In the genomic region with DNA sequence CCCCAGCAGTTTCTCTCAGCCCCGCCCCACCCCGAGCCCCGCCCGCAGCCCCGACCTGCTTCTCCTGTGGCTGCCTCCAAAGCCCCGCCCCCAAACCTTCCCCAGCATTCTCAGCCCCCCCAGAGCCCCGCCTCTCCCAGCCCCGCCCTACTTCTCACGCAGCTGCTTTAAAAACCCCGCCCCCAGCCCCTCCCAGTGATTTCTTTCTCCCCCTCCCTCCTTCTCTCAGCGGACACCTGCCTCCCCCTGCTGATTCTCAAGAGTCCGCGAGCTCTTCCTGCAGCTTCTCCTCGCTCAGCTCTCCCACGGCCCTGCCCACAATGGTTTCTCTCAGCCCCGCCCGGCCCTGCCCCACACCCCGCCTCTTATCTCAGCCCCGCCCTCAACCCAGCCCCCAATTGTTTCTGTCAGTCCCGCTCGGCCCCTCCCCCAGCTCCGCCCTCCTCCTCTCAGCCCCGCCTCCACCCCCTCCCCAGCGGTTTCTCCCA, we compare ENCODE assay signal across 8 cellular contexts. TPM values are rescaled to one million over a fixed set of nuclear protein-coding genes. Genes with fewer than 3 reads are reported as not detected.
A peak's percentile ranks its signal among the peaks of the same experiment; 100 is the strongest.
DNase-seq lines count a peak whose midpoint lies in the region; ATAC-seq and TF ChIP-seq lines count a peak whose summit lies in the region.

No MANE protein-coding gene starts in this region.

- no peaks in the 10 kb centered on the region for H3K27me3 ChIP-seq in adrenal gland
- H3K27me3 ChIP-seq in upper lobe of left lung, result no peaks in the 10 kb centered on the region

- peak; percentile 80 to 85 for ATAC-seq in left cardiac atrium
- peak; percentile 89 to 90 for ATAC-seq in upper lobe of left lung (ENCODE audit: low FRiP score in 2 of 2)

- DNase-seq in DMS53 (lab: John Stamatoyannopoulos, UW) (peak; percentile 96), HCEC 1CT (peak; percentile 79), NCI-H1092 (lab: John Stamatoyannopoulos, UW) (peak; percentile 94), T-helper 1 cell (peak; percentile 88 to 90 (median 90)), adrenal gland (peak; percentile 91 to 96 (median 95)), left cardiac atrium (peak; percentile 95), posterior vena cava (ENCODE audit: low spot score) (peak; percentile 97), upper lobe of left lung (peak; percentile 93 to 94)

- TF ChIP-seq EP300 in upper lobe of left lung (IDR thresholded peaks at IDR 0.05), result no peak

- H3K4me1 ChIP-seq in adrenal gland (replicated peaks in 1 of 2) (peaks cover 0 to 4% of the 10 kb centered on the region in 2 donors), upper lobe of left lung (peaks cover 0 to 10% (median 6%) of the 10 kb centered on the region in 4 donors)

- TF ChIP-seq CTCF in adrenal gland (IDR thresholded peaks at IDR 0.05) (no peak), upper lobe of left lung (IDR thresholded peaks at IDR 0.05) (no peak)

- peak overlapping the region; percentile 85 to 96 (median 94) for H3K27ac ChIP-seq in adrenal gland
- H3K27ac ChIP-seq in upper lobe of left lung, result peak overlapping the region; percentile 83 to 94 (median 89)

- H3K36me3 ChIP-seq in adrenal gland (replicated peaks in 1 of 2) (no peaks in the 10 kb centered on the region), upper lobe of left lung (peaks cover 0 to 3% (median 0%) of the 10 kb centered on the region in 4 donors)

- TF ChIP-seq POLR2A in adrenal gland (IDR thresholded peaks at IDR 0.05) (no peak), upper lobe of left lung (IDR thresholded peaks at IDR 0.05) (no peak)

- H3K4me3 ChIP-seq in adrenal gland (peak overlapping the region in 2 of 4 donors; percentile 49 to 71), upper lobe of left lung (peak overlapping the region in 3 of 4 donors; percentile 58 to 81 (median 63))

- H3K9me3 ChIP-seq in adrenal gland (replicated peaks in 1 of 3) (no peaks in the 10 kb centered on the region), upper lobe of left lung (no peaks in the 10 kb centered on the region)

- intact Hi-C loops in adrenal gland (cut with DNase I) (no loop called here), left cardiac atrium (cut with DNase I) (no loop called here), posterior vena cava (cut with DNase I) (no loop called here)

- WGBS in adrenal gland, 4 donors, result 0 to 60% (median 13%) methylated on average over 6 to 21 of the region's 24 CpGs
- 0 to 37% methylated on average over 3 to 11 of the region's 24 CpGs for WGBS in upper lobe of left lung, 2 donors

RNA-seq across cellular contexts. Expression of a gene that starts 0.6 kb away (rescaled TPM):
- total RNA-seq in adrenal gland (10 to 100 TPM in 7 of 8 donors, 1 to 10 TPM in 1; 5.9 to 34.7 (median 17.6) TPM), left cardiac atrium (10 to 100 TPM; 20.0 to 23.6 TPM), posterior vena cava (10 to 100 TPM; 15.8 to 18.1 TPM), upper lobe of left lung (10 to 100 TPM; 12.2 to 30.5 (median 17.2) TPM)
- 10 to 100 TPM; 17.8 to 29.4 (median 24.2) TPM for polyA plus RNA-seq in adrenal gland

RNA-seq across cellular contexts. Expression of a gene that starts 9.5 kb away (rescaled TPM):
- not detected for total RNA-seq in adrenal gland
- polyA plus RNA-seq in adrenal gland, result not detected
- not detected for total RNA-seq in left cardiac atrium
- total RNA-seq in posterior vena cava, result not detected
- not detected for total RNA-seq in upper lobe of left lung

RNA-seq across cellular contexts. Expression of a gene that starts 35.1 kb away (rescaled TPM):
- 10 to 100 TPM; 47.7 to 79.3 (median 55.9) TPM for total RNA-seq in adrenal gland
- polyA plus RNA-seq in adrenal gland, result 10 to 100 TPM; 19.5 to 87.6 (median 34.8) TPM
- 10 to 100 TPM; 65.9 to 75.6 TPM for total RNA-seq in left cardiac atrium
- total RNA-seq in posterior vena cava, result 100 to 1,000 TPM in 1 of 2 donors, 10 to 100 TPM in 1; 88.2 to 102 TPM
- 100 to 1,000 TPM in 3 of 6 donors, 10 to 100 TPM in 3; 77.5 to 130 (median 97.5) TPM for total RNA-seq in upper lobe of left lung

RNA-seq across cellular contexts. Expression of a gene that starts 47.1 kb away (rescaled TPM):
- total RNA-seq in adrenal gland, result not detected
- not detected for polyA plus RNA-seq in adrenal gland
- not detected for total RNA-seq in left cardiac atrium
- not detected for total RNA-seq in posterior vena cava
- not detected for total RNA-seq in upper lobe of left lung

RNA-seq across cellular contexts. Expression of a gene that starts 54.9 kb away (rescaled TPM):
- total RNA-seq in adrenal gland, result under 1 TPM in 2 of 8 donors, not detected in 6; 0.18 to 0.70 TPM
- 1 to 10 TPM in 2 of 3 donors, not detected in 1; 1.8 to 2.5 TPM for polyA plus RNA-seq in adrenal gland
- total RNA-seq in left cardiac atrium, result not detected
- under 1 TPM in 1 of 2 donors, not detected in 1; 0.48 TPM for total RNA-seq in posterior vena cava
- under 1 TPM in 2 of 6 donors, not detected in 4; 0.24 to 0.49 TPM for total RNA-seq in upper lobe of left lung
